1 cellular context compared by ENCODE assay signal in genomic region chr1:231590453-231591198, GRCh38.
TF ChIP-seq lines count a peak whose summit lies in the region.

No MANE protein-coding gene starts in this region.

TF ChIP-seq in K562, 482 proteins besides CTCF, POLR2A, EP300 and RAD21 (continued from another document):
- no peak for TF ChIP-seq ZNF277 (CRISPR knock-in tag; IDR thresholded peaks at IDR 0.05; ENCODE audit: borderline replicate concordance)
- TF ChIP-seq TEAD2 (tag; IDR thresholded peaks at IDR 0.05), result no peak
- TF ChIP-seq ELF1 (tag; IDR thresholded peaks at IDR 0.05), result 0 out of 2 replicates have a peak, but pooled peaks have one; percentile 30
- TF ChIP-seq HMGXB4 (CRISPR knock-in tag; IDR thresholded peaks at IDR 0.05), result no peak
- no peak for TF ChIP-seq KAT2B (IDR thresholded peaks at IDR 0.05; ENCODE audit: low read depth, low read length)
- TF ChIP-seq E2F3 (CRISPR knock-in tag; IDR thresholded peaks at IDR 0.05), result no peak
- TF ChIP-seq ZNF24 (IDR thresholded peaks at IDR 0.05), result no peak
- no peak for TF ChIP-seq POU5F1 (IDR thresholded peaks at IDR 0.05; ENCODE audit: borderline replicate concordance, low read depth, low read length, partially characterized antibody)
- 0 out of 2 replicates have a peak, but pooled peaks have one; percentile 40 for TF ChIP-seq ZZZ3 (IDR thresholded peaks at IDR 0.05)
- no peak for TF ChIP-seq GTF3C2 (IDR thresholded peaks at IDR 0.05; ENCODE audit: borderline replicate concordance, extremely low read depth, insufficient read length)
- TF ChIP-seq KLF6 (CRISPR knock-in tag; IDR thresholded peaks at IDR 0.05; ENCODE audit: borderline replicate concordance), result no peak
- TF ChIP-seq HNRNPUL1 (IDR thresholded peaks at IDR 0.05; ENCODE audit: low read length), result no peak
- no peak for TF ChIP-seq ATF1 (CRISPR knock-in tag; IDR thresholded peaks at IDR 0.05)
- TF ChIP-seq ATF1 (tag; IDR thresholded peaks at IDR 0.05), result 0 out of 2 replicates have a peak, but pooled peaks have one; percentile 5
- no peak for TF ChIP-seq ZBTB7A (IDR thresholded peaks at IDR 0.05; ENCODE audit: borderline replicate concordance, control insufficient read depth, low read depth, low read length)
- no peak for TF ChIP-seq HEY1 (CRISPR knock-in tag; IDR thresholded peaks at IDR 0.05; ENCODE audit: borderline replicate concordance)
- TF ChIP-seq ZNF146 (CRISPR knock-in tag; IDR thresholded peaks at IDR 0.05; ENCODE audit: unreplicated experiment), result no peak
- no peak for TF ChIP-seq ETV5 (CRISPR knock-in tag; IDR thresholded peaks at IDR 0.05; ENCODE audit: low read depth)
- TF ChIP-seq CSDE1 (IDR thresholded peaks at IDR 0.05), result no peak
- no peak for TF ChIP-seq CREM (IDR thresholded peaks at IDR 0.05; ENCODE audit: low read depth)
- TF ChIP-seq MTA2 (IDR thresholded peaks at IDR 0.05; ENCODE audit: low read depth), result no peak
- TF ChIP-seq SETDB1 (IDR thresholded peaks at IDR 0.05; ENCODE audit: low read length), result no peak
- TF ChIP-seq FIP1L1 (IDR thresholded peaks at IDR 0.05; ENCODE audit: low read depth, low read length, poor library complexity, severe bottlenecking), result no peak
- TF ChIP-seq STAT5B (CRISPR knock-in tag; IDR thresholded peaks at IDR 0.05), result no peak
- no peak for TF ChIP-seq DACH1 (IDR thresholded peaks at IDR 0.05; ENCODE audit: partially characterized antibody)
- no peak for TF ChIP-seq USF1 (CRISPR knock-in tag; IDR thresholded peaks at IDR 0.05)
- 0 out of 2 replicates have a peak, but pooled peaks have one; percentile 19 for TF ChIP-seq ETV1 (tag; conservative IDR thresholded peaks at IDR 0.05; ENCODE audit: low read depth)
- no peak for TF ChIP-seq SP1 (CRISPR knock-in tag; IDR thresholded peaks at IDR 0.05)
- no peak for TF ChIP-seq BDP1 (IDR thresholded peaks at IDR 0.05; ENCODE audit: insufficient read depth, insufficient read length)
- TF ChIP-seq ERF (CRISPR knock-in tag; IDR thresholded peaks at IDR 0.05), result no peak
- TF ChIP-seq SMARCB1 (IDR thresholded peaks at IDR 0.05; ENCODE audit: insufficient read length, low read depth), result no peak
- TF ChIP-seq ZNF280A (IDR thresholded peaks at IDR 0.05; ENCODE audit: low read depth, partially characterized antibody), result no peak
- TF ChIP-seq BRD9 (IDR thresholded peaks at IDR 0.05; ENCODE audit: low read depth, partially characterized antibody), result no peak
- TF ChIP-seq E2F4 (CRISPR knock-in tag; IDR thresholded peaks at IDR 0.05; ENCODE audit: low read depth), result no peak
- TF ChIP-seq KLF16 (IDR thresholded peaks at IDR 0.05), result no peak
- TF ChIP-seq RCOR1 (IDR thresholded peaks at IDR 0.05; ENCODE audit: borderline replicate concordance in 1 of 2, low read depth in 2 of 2, low read length in 2 of 2), result peak in 1 of 2 experiments; percentile 30; a peak in 1 of 4 replicates
- TF ChIP-seq ADNP (tag; IDR thresholded peaks at IDR 0.05), result no peak
- TF ChIP-seq ZNF316 (IDR thresholded peaks at IDR 0.05), result peak; percentile 12; the same call in 1 of the 2 replicates
- TF ChIP-seq CC2D1A (IDR thresholded peaks at IDR 0.05), result 0 out of 2 replicates have a peak, but pooled peaks have one; percentile 41
- peak; percentile 71 for TF ChIP-seq SMC3 (conservative IDR thresholded peaks at IDR 0.05; ENCODE audit: insufficient read depth, low read depth, low read length)
- TF ChIP-seq TRIM25 (IDR thresholded peaks at IDR 0.05; ENCODE audit: borderline replicate concordance), result no peak
- TF ChIP-seq NFE2L1 (tag; IDR thresholded peaks at IDR 0.05; ENCODE audit: borderline replicate concordance, low read depth), result no peak
- TF ChIP-seq ZHX1 (conservative IDR thresholded peaks at IDR 0.05; ENCODE audit: low read length), result no peak
- TF ChIP-seq SMARCC2 (IDR thresholded peaks at IDR 0.05; ENCODE audit: low read depth), result no peak
- no peak for TF ChIP-seq MCM7 (IDR thresholded peaks at IDR 0.05)
- no peak for TF ChIP-seq KLF10 (CRISPR knock-in tag; IDR thresholded peaks at IDR 0.05)
- peak; percentile 24; the same call in 1 of the 2 replicates for TF ChIP-seq CTBP1 (IDR thresholded peaks at IDR 0.05; ENCODE audit: borderline replicate concordance)
- peak; percentile 59; the same call in 1 of the 2 replicates for TF ChIP-seq DEAF1 (CRISPR knock-in tag; IDR thresholded peaks at IDR 0.05)
- TF ChIP-seq PHB2 (IDR thresholded peaks at IDR 0.05; ENCODE audit: low read depth), result no peak
TF ChIP-seq in K562: peak in this region for 10.
